In the genomic region with DNA sequence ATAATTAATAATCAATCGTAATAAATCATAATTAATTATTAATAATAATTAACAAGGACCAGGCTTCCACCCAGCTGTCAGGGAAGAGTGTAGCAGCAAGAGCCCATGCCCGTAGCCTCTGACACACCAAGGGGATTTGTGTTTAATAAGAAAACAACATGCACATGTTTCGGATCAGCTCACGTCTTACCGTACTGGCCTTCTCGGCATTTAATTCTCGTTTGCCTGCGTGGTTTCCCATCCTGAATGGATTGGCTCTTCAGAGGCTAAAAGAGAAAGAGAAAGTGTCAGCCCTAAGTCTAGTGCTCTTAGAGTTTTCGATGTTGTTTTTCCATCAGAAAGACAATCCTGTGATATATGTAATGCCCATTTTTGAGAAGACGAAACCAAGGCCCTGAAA, we compare ENCODE assay signal across 12 cellular contexts. TPM values are rescaled to one million over a fixed set of nuclear protein-coding genes. Genes with fewer than 3 reads are reported as not detected.
A peak's percentile ranks its signal among the peaks of the same experiment; 100 is the strongest.
DNase-seq lines count a peak whose midpoint lies in the region; ATAC-seq and TF ChIP-seq lines count a peak whose summit lies in the region.
"Had no signal": no experiment of that assay in that cellular context is flagged by ENCODE, and none has a peak within 500 bp of the region (broad histone marks: within the 10 kb centered on the region; RNA-seq: fewer than 3 reads in every experiment).

No MANE protein-coding gene starts in this region.

- H3K9me3 Mint-ChIP-seq in activated CD4-positive, alpha-beta T cell treated with anti-CD3 and anti-CD28 coated beads, Interleukin-2, amount 10 ng/mL, durations not matched to agents 7 days and 5 days, result no peaks in the 10 kb centered on the region
- no peaks in the 10 kb centered on the region for H3K9me3 Mint-ChIP-seq in chondrocyte (ENCODE audit: low read depth)

- H3K36me3 ChIP-seq in Peyer's patch (peaks cover 0 to 17% (median 0%) of the 10 kb centered on the region in 3 donors), gastrocnemius medialis (no peaks in the 10 kb centered on the region), esophagus muscularis mucosa (peaks cover 0 to 4% (median 0%) of the 10 kb centered on the region in 4 donors)
- H3K36me3 ChIP-seq: prostate gland had no signal

- WGBS in esophagus muscularis mucosa, result 82% methylated on average over 10 of the region's 10 CpGs

- intact Hi-C loops in gastrocnemius medialis (cut with DNase I; ENCODE audit: low total_unique reads), result no loop called here
- intact Hi-C loops in esophagus muscularis mucosa (cut with DNase I), result no loop called here

- H3K9me3 ChIP-seq in Peyer's patch (no peaks in the 10 kb centered on the region), gastrocnemius medialis (no peaks in the 10 kb centered on the region), esophagus muscularis mucosa (no peaks in the 10 kb centered on the region)
- H3K9me3 ChIP-seq: prostate gland had no signal

- no peak for TF ChIP-seq EP300 in esophagus muscularis mucosa (IDR thresholded peaks at IDR 0.05)

- TF ChIP-seq CTCF in Peyer's patch (IDR thresholded peaks at IDR 0.05) (no peak), chondrocyte (IDR thresholded peaks at IDR 0.05) (no peak), gastrocnemius medialis (IDR thresholded peaks at IDR 0.05 in 4 of 5, conservative IDR thresholded peaks at IDR 0.05 in 1 of 5) (no peak), foreskin fibroblast (IDR thresholded peaks at IDR 0.05; ENCODE audit: low read depth, low read length) (no peak), esophagus muscularis mucosa (IDR thresholded peaks at IDR 0.05) (no peak)

- H3K27ac ChIP-seq in Peyer's patch (peak overlapping the region; percentile 2 to 84 (median 39)), gastrocnemius medialis (peak overlapping the region; percentile 85 to 100 (median 86)), esophagus muscularis mucosa (replicated peaks in 1 of 4) (peak overlapping the region in 1 of 4 donors; percentile 81)
- H3K27ac ChIP-seq: prostate gland had no signal

- no peaks in the 10 kb centered on the region for H3K27me3 Mint-ChIP-seq in activated CD4-positive, alpha-beta T cell treated with anti-CD3 and anti-CD28 coated beads, Interleukin-2, amount 10 ng/mL, durations not matched to agents 7 days and 5 days
- no peaks in the 10 kb centered on the region for H3K27me3 Mint-ChIP-seq in chondrocyte (ENCODE audit: low read depth)

- POLR2A ChIA-PET in activated CD4-positive, alpha-beta T cell treated with anti-CD3 and anti-CD28 coated beads, Interleukin-2, amount 10 ng/mL, durations not matched to agents 7 days and 5 days (lab: Charles Lee), result no interaction called here

- DNase-seq in activated CD4-positive, alpha-beta T cell treated with anti-CD3 and anti-CD28 coated beads, Interleukin-2, amount 10 ng/mL, durations not matched to agents 7 days and 5 days, result no peak
- no peak for DNase-seq in activated CD4-positive, alpha-beta T cell treated with anti-CD3 and anti-CD28 coated beads, Interleukin-2, amount 50 U/mL, for 48 hours
- no peak for DNase-seq in Peyer's patch
- DNase-seq in chondrocyte (ENCODE audit: low spot score), result no peak
- DNase-seq in gastrocnemius medialis, result no peak
- no peak for DNase-seq in foreskin fibroblast
- DNase-seq in esophagus muscularis mucosa (ENCODE audit: extremely low spot score), result no peak
- DNase-seq: activated effector memory CD4-positive, alpha-beta T cell treated with Interleukin-2 at 50 U/mL for 16 hours; NCI-H226 had no signal

- H3K4me1 Mint-ChIP-seq in activated CD4-positive, alpha-beta T cell treated with anti-CD3 and anti-CD28 coated beads, Interleukin-2, amount 10 ng/mL, durations not matched to agents 7 days and 5 days, result peaks cover 97% of the 10 kb centered on the region
- peaks cover 98% of the 10 kb centered on the region for H3K4me1 Mint-ChIP-seq in chondrocyte (ENCODE audit: low read depth)

- H3K4me3 ChIP-seq in Peyer's patch (no peak overlapping the region), gastrocnemius medialis (no peak overlapping the region), foreskin fibroblast (ENCODE audit: low read depth in 1 of 2, low read length in 2 of 2) (no peak overlapping the region), esophagus muscularis mucosa (no peak overlapping the region)
- H3K4me3 ChIP-seq: prostate gland had no signal

- no peak for TF ChIP-seq POLR2A in Peyer's patch (IDR thresholded peaks at IDR 0.05)
- TF ChIP-seq POLR2A in gastrocnemius medialis (IDR thresholded peaks at IDR 0.05), result no peak
- no peak for TF ChIP-seq POLR2A in esophagus muscularis mucosa (IDR thresholded peaks at IDR 0.05; ENCODE audit: low read depth)

- peaks cover 81% of the 10 kb centered on the region for H3K36me3 Mint-ChIP-seq in activated CD4-positive, alpha-beta T cell treated with anti-CD3 and anti-CD28 coated beads, Interleukin-2, amount 10 ng/mL, durations not matched to agents 7 days and 5 days (ENCODE audit: low read depth)
- H3K36me3 Mint-ChIP-seq in chondrocyte (ENCODE audit: low read depth), result no peaks in the 10 kb centered on the region

- H3K27me3 ChIP-seq in Peyer's patch (no peaks in the 10 kb centered on the region), gastrocnemius medialis (no peaks in the 10 kb centered on the region), esophagus muscularis mucosa (no peaks in the 10 kb centered on the region)

- in situ Hi-C loops in gastrocnemius medialis (cut with MboI; ENCODE audit: low sequenced_read_pairs in 4 of 4), result no loop called here

- ATAC-seq in gastrocnemius medialis (no peak), HG03520 (IDR thresholded peaks at IDR 0.05; ENCODE audit: unreplicated experiment) (no peak)

- CTCF ChIA-PET in activated CD4-positive, alpha-beta T cell treated with anti-CD3 and anti-CD28 coated beads, Interleukin-2, amount 10 ng/mL, durations not matched to agents 7 days and 5 days (lab: Charles Lee), result interaction anchor here (0.6 to 6.0 kb wide), 5 partner anchors 9 to 103 kb away, joined by 3 to 34 read pairs (median 4); no protein-coding TSS in a partner anchor

- peak overlapping the region; percentile 51 for H3K4me3 Mint-ChIP-seq in activated CD4-positive, alpha-beta T cell treated with anti-CD3 and anti-CD28 coated beads, Interleukin-2, amount 10 ng/mL, durations not matched to agents 7 days and 5 days
- no peak overlapping the region for H3K4me3 Mint-ChIP-seq in chondrocyte (ENCODE audit: unreplicated experiment)

- H3K4me1 ChIP-seq in Peyer's patch (peaks cover 0 to 72% (median 40%) of the 10 kb centered on the region in 4 donors), gastrocnemius medialis (peaks cover 64 to 78% of the 10 kb centered on the region in 2 donors), esophagus muscularis mucosa (peaks cover 55 to 71% (median 68%) of the 10 kb centered on the region in 4 donors)
- H3K4me1 ChIP-seq: prostate gland had no signal

- H3K27ac Mint-ChIP-seq in activated CD4-positive, alpha-beta T cell treated with anti-CD3 and anti-CD28 coated beads, Interleukin-2, amount 10 ng/mL, durations not matched to agents 7 days and 5 days, result peak overlapping the region; percentile 88
- peak overlapping the region; percentile 3 for H3K27ac Mint-ChIP-seq in chondrocyte (ENCODE audit: unreplicated experiment)

RNA-seq across cellular contexts. Expression of gene MBP, which starts 27.6 kb away (rescaled TPM):
- 100 to 1,000 TPM; 111 to 133 TPM for total RNA-seq in activated CD4-positive, alpha-beta T cell treated with anti-CD3 and anti-CD28 coated beads, Interleukin-2, amount 10 ng/mL, durations not matched to agents 7 days and 5 days
- total RNA-seq in Peyer's patch (10 to 100 TPM; 40.9 to 67.7 (median 51.8) TPM), chondrocyte (8.3 to 15.9 TPM (median 14.0 TPM) in 3 replicates), gastrocnemius medialis (10 to 100 TPM; 28.6 to 55.0 (median 50.4) TPM), esophagus muscularis mucosa (10 to 100 TPM; 21.9 to 31.3 (median 27.3) TPM)
- total RNA-seq: A673 had no signal
